In genomic region chr12:19882418-19882817, GRCh38 we compare ENCODE assay signal across 23 cellular contexts.
"Had no signal": no experiment of that assay in that cellular context is flagged by ENCODE, and none has a peak within 500 bp of the region (broad histone marks: within the 10 kb centered on the region; RNA-seq: fewer than 3 reads in every experiment).

No MANE protein-coding gene starts in this region.

- H3K27ac Mint-ChIP-seq: activated CD8-positive, alpha-beta T cell treated with anti-CD3 and anti-CD28 coated beads for 36 hours; activated naive CD4-positive, alpha-beta T cell treated with anti-CD3 and anti-CD28 coated beads, Interleukin-2, amount 50 U/mL, for 72 hours; memory B cell; natural killer cell; WTC11 had no signal

- H3K27me3 ChIP-seq: hepatocyte, neutrophil, suprapubic skin had no signal

- H3K36me3 ChIP-seq: neutrophil, suprapubic skin had no signal

- H3K36me3 Mint-ChIP-seq: activated naive CD4-positive, alpha-beta T cell treated with anti-CD3 and anti-CD28 coated beads, Interleukin-2, amount 50 U/mL, for 72 hours; brain; memory B cell; natural killer cell had no signal

- DNase-seq: activated CD4-positive, alpha-beta T cell treated with anti-CD3 and anti-CD28 coated beads for 4 hours; activated CD8-positive, alpha-beta T cell treated with anti-CD3 and anti-CD28 coated beads for 36 hours; activated effector memory CD4-positive, alpha-beta T cell treated with Interleukin-2 at 50 U/mL for 16 hours; activated T-cell treated with anti-CD3 and anti-CD28 coated beads, Interleukin-2, amount 50 U/mL, for 4 hours; amniotic stem cell; effector CD8-positive, alpha-beta T cell; islet precursor cell; natural killer cell; posterior cingulate gyrus; small intestine; stimulated activated CD4-positive, alpha-beta T cell treated with anti-CD3 and anti-CD28 coated beads, Interleukin-4, amount 100 ng/mL, for 4 hours; stimulated activated CD8-positive, alpha-beta memory T cell treated with anti-CD3 and anti-CD28 coated beads, Interleukin-4, amount 100 ng/mL, for 48 hours; stimulated activated naive CD4-positive, alpha-beta T cell treated with Interleukin-2 at 50 U/mL for 16 hours had no signal

- H3K4me1 Mint-ChIP-seq: central memory CD8-positive, alpha-beta T cell; memory B cell; natural killer cell had no signal

- H3K27ac ChIP-seq: hepatocyte, neutrophil, suprapubic skin had no signal

- H3K27me3 Mint-ChIP-seq: activated CD8-positive, alpha-beta T cell treated with anti-CD3 and anti-CD28 coated beads for 36 hours; brain; memory B cell had no signal

- H3K9me3 Mint-ChIP-seq: central memory CD8-positive, alpha-beta T cell; natural killer cell had no signal

- ATAC-seq: activated CD8-positive, alpha-beta T cell treated with anti-CD3 and anti-CD28 coated beads for 36 hours; activated naive CD4-positive, alpha-beta T cell treated with anti-CD3 and anti-CD28 coated beads, Interleukin-2, amount 50 U/mL, for 72 hours; activated T-cell treated with anti-CD3 and anti-CD28 coated beads, Interleukin-2, amount 50 U/mL, for 4 hours; left lobe of liver; mucosa of descending colon; natural killer cell; WTC11 had no signal

- H3K4me3 ChIP-seq: hepatocyte, mucosa of descending colon, suprapubic skin had no signal

- H3K4me3 Mint-ChIP-seq: activated CD8-positive, alpha-beta T cell treated with anti-CD3 and anti-CD28 coated beads for 36 hours; activated T-cell treated with anti-CD3 and anti-CD28 coated beads, Interleukin-2, amount 50 U/mL, for 4 hours; brain; central memory CD8-positive, alpha-beta T cell; memory B cell; natural killer cell; WTC11 had no signal

- H3K9me3 ChIP-seq: mucosa of descending colon, neutrophil, suprapubic skin had no signal
